Comparison of ENCODE assay signal across 8 cellular contexts in the genomic region with DNA sequence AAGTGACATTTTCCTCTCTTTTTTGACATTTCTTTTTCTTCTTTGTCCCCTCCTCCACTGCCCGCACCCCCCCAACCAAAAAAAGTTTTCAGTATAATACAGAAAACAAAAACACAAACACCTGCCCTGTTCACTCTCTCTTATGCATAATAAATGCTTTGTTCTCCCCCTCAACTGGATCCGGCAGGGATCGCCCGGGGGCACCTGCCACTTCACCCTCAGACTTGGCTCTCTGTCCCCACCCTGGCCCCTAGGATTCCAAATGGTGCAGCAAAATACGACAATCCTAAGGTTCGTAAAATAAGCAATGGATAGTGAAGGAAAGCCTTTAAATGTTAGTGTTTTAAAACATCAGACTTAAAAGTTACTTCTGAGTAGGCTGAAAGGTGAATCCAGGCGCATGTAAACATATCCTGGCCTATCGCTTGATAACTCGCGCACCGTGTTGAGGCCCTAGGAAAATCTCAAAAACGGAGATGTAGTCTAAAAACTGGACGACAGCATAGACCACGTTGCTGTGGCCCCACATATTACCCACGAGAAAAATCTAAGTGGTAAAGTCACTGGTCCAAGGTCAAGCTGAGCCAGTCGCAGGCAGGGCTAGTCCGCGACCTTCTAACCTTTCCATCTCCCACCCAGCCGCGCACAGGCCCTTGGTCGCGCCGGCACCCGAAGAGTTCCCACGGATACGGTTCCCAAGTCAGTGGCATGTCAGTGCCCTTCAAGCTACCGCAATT.
DNase-seq lines count a peak whose midpoint lies in the region; ATAC-seq and TF ChIP-seq lines count a peak whose summit lies in the region.

No MANE protein-coding gene starts in this region.

- no peaks in the 10 kb centered on the region for H3K36me3 ChIP-seq in CD8-positive, alpha-beta T cell (ENCODE audit: insufficient read depth, low read length)

- H3K9me3 ChIP-seq in CD8-positive, alpha-beta T cell (ENCODE audit: low read length), result no peaks in the 10 kb centered on the region

- TF ChIP-seq CTCF in CD8-positive, alpha-beta T cell (IDR thresholded peaks at IDR 0.05), result no peak
- TF ChIP-seq CTCF in RWPE1 (conservative IDR thresholded peaks at IDR 0.05; ENCODE audit: low read depth) (no peak), fibroblast of mammary gland (conservative IDR thresholded peaks at IDR 0.05; ENCODE audit: control insufficient read depth, insufficient read depth, low read depth, low read length) (no peak), osteocyte (IDR thresholded peaks at IDR 0.05) (no peak)

- H3K27me3 ChIP-seq in CD8-positive, alpha-beta T cell (ENCODE audit: insufficient read depth, low read length), result peaks cover 5% of the 10 kb centered on the region

- no peak overlapping the region for H3K27ac ChIP-seq in CD8-positive, alpha-beta T cell (ENCODE audit: low read depth, low read length)
- H3K27ac ChIP-seq in RWPE1, result peak overlapping the region; percentile 81

- no peaks in the 10 kb centered on the region for H3K4me1 ChIP-seq in CD8-positive, alpha-beta T cell (ENCODE audit: insufficient read depth, low read length)

- no peak for ATAC-seq in CD8-positive, alpha-beta T cell

- POLR2A ChIA-PET in CD8-positive, alpha-beta T cell (lab: Charles Lee), result no interaction called here
- POLR2A ChIA-PET in RWPE1 (lab: Yijun Ruan, JAX; ENCODE audit: low non-redundant PET), result interaction anchor here (0.6 kb wide), 1 partner anchor 52 kb away, joined by 3 read pairs; no protein-coding TSS in a partner anchor

- no peaks in the 10 kb centered on the region for H3K36me3 Mint-ChIP-seq in CD8-positive, alpha-beta T cell
- H3K36me3 Mint-ChIP-seq in osteocyte (ENCODE audit: unreplicated experiment), result peaks cover 20% of the 10 kb centered on the region

- no peak overlapping the region for H3K4me3 ChIP-seq in CD8-positive, alpha-beta T cell (ENCODE audit: low read depth, low read length)
- peak overlapping the region; percentile 70 for H3K4me3 ChIP-seq in fibroblast of mammary gland (ENCODE audit: control insufficient read depth, low read depth, low read length)

- CTCF ChIA-PET in CD8-positive, alpha-beta T cell (lab: Charles Lee), result no interaction called here
- CTCF ChIA-PET in RWPE1 (lab: Yijun Ruan, JAX), result interaction anchor here (0.5 kb wide), 1 partner anchor 12 kb away, joined by 4 read pairs; no protein-coding TSS in a partner anchor

- peak overlapping the region; percentile 59 for H3K4me3 Mint-ChIP-seq in CD8-positive, alpha-beta T cell
- peak overlapping the region; percentile 91 for H3K4me3 Mint-ChIP-seq in osteocyte (ENCODE audit: unreplicated experiment)

- no peak overlapping the region for H3K27ac Mint-ChIP-seq in CD8-positive, alpha-beta T cell
- peak overlapping the region; percentile 88 for H3K27ac Mint-ChIP-seq in osteocyte (ENCODE audit: unreplicated experiment)

- H3K4me1 Mint-ChIP-seq in CD8-positive, alpha-beta T cell (ENCODE audit: low read depth), result peaks cover 4% of the 10 kb centered on the region
- peaks cover 34% of the 10 kb centered on the region for H3K4me1 Mint-ChIP-seq in osteocyte (ENCODE audit: unreplicated experiment)

- H3K9me3 Mint-ChIP-seq in CD8-positive, alpha-beta T cell, result no peaks in the 10 kb centered on the region
- no peaks in the 10 kb centered on the region for H3K9me3 Mint-ChIP-seq in osteocyte (ENCODE audit: unreplicated experiment)

- intact Hi-C loops in CD8-positive, alpha-beta T cell (cut with DNase I, micrococcal nuclease), result no loop called here

- H3K27me3 Mint-ChIP-seq in CD8-positive, alpha-beta T cell (ENCODE audit: low read depth), result peaks cover 52% of the 10 kb centered on the region
- no peaks in the 10 kb centered on the region for H3K27me3 Mint-ChIP-seq in osteocyte (ENCODE audit: unreplicated experiment)

- DNase-seq in CD8-positive, alpha-beta T cell, result no peak
- DNase-seq in RWPE1 (ENCODE audit: low spot score) (no peak), fibroblast of mammary gland (ENCODE audit: low read depth) (peak; percentile 17), osteocyte (ENCODE audit: extremely low spot score, unreplicated experiment) (no peak), NCI-H2171 treated with DMSO at 0.1 percent for 48 hours (lab: John Stamatoyannopoulos, UW) (no peak), DMS 273 treated with DMSO at 0.1 percent for 48 hours (lab: John Stamatoyannopoulos, UW) (no peak), LoVo (ENCODE audit: low spot score) (no peak), NCI-H69 (lab: John Stamatoyannopoulos, UW) (no peak)
